29 cellular contexts compared by ENCODE assay signal in genomic region chr2:138752231-138752956, GRCh38. TPM values are rescaled to one million over a fixed set of nuclear protein-coding genes. Genes with fewer than 3 reads are reported as not detected.
DNase-seq lines count a peak whose midpoint lies in the region; ATAC-seq, FAIRE-seq and TF ChIP-seq lines count a peak whose summit lies in the region.
"Had no signal": no experiment of that assay in that cellular context is flagged by ENCODE, and none has a peak within 500 bp of the region (broad histone marks: within the 10 kb centered on the region; RNA-seq: fewer than 3 reads in every experiment).

No MANE protein-coding gene starts in this region.

- ATAC-seq in HepG2 = no peak
- no peak for ATAC-seq in right lobe of liver
- ATAC-seq in activated CD8-positive, alpha-beta T cell treated with anti-CD3 and anti-CD28 coated beads for 36 hours = no peak
- ATAC-seq: left lobe of liver, mucosa of descending colon, psoas muscle had no signal

- H3K27ac ChIP-seq in HepG2 (ENCODE audit: extremely low read length, insufficient read depth, low read length) = no peak overlapping the region
- H3K27ac ChIP-seq in right lobe of liver = no peak overlapping the region
- no peak overlapping the region for H3K27ac ChIP-seq in suprapubic skin
- H3K27ac ChIP-seq: BLaER1 treated with 17β-estradiol and CSF1 and Interleukin-3, amounts not matched to agents 10 nM and 100 nM; cardiac muscle cell; psoas muscle had no signal

- H3K9me3 ChIP-seq in HepG2 (ENCODE audit: low read length) (no peaks in the 10 kb centered on the region), right lobe of liver (no peaks in the 10 kb centered on the region), suprapubic skin (no peaks in the 10 kb centered on the region)
- H3K9me3 ChIP-seq: mucosa of descending colon, psoas muscle had no signal

- no peak for FAIRE-seq in HepG2 (lab: Jason Lieb, UNC)
- FAIRE-seq: small intestine had no signal

- no peaks in the 10 kb centered on the region for H3K79me2 ChIP-seq in HepG2 (ENCODE audit: insufficient read depth, low read length)

- TF ChIP-seq EP300 in HepG2 (IDR thresholded peaks at IDR 0.05; ENCODE audit: low read depth in 2 of 2, low read length in 2 of 2) (no peak), HepG2 (CRISPR knock-in tag; IDR thresholded peaks at IDR 0.05; ENCODE audit: borderline replicate concordance) (no peak), suprapubic skin (IDR thresholded peaks at IDR 0.05) (no peak)

- H3K27me3 ChIP-seq in HepG2 (ENCODE audit: control insufficient read depth in 1 of 2, insufficient read depth in 2 of 2, low read length in 2 of 2) (0 out of 5 replicates have a peak, but pooled peaks cover 0 to 2% of the 10 kb centered on the region in 2 experiments), right lobe of liver (no peaks in the 10 kb centered on the region), suprapubic skin (no peaks in the 10 kb centered on the region)
- H3K27me3 ChIP-seq: BLaER1 treated with 17β-estradiol and CSF1 and Interleukin-3, amounts not matched to agents 10 nM and 100 nM; cardiac muscle cell had no signal

- no peak overlapping the region for H3K4me3 ChIP-seq in HepG2 (replicated peaks in 1 of 3; ENCODE audit: insufficient read depth in 1 of 3, low read depth in 2 of 3, low read length in 3 of 3)
- H3K4me3 ChIP-seq in right lobe of liver = no peak overlapping the region
- H3K4me3 ChIP-seq in suprapubic skin = no peak overlapping the region
- H3K4me3 ChIP-seq: BLaER1 treated with 17β-estradiol and CSF1 and Interleukin-3, amounts not matched to agents 10 nM and 100 nM; cardiac muscle cell; mucosa of descending colon; psoas muscle had no signal

- TF ChIP-seq RAD21 in HepG2 (CRISPR knock-in tag; IDR thresholded peaks at IDR 0.05) = no peak

- no peaks in the 10 kb centered on the region for H3K9me3 Mint-ChIP-seq in MCF 10A (ENCODE audit: unreplicated experiment)
- peaks cover 6% of the 10 kb centered on the region for H3K9me3 Mint-ChIP-seq in activated CD8-positive, alpha-beta T cell treated with anti-CD3 and anti-CD28 coated beads for 36 hours
- H3K9me3 Mint-ChIP-seq: activated CD4-positive, alpha-beta T cell treated with anti-CD3 and anti-CD28 coated beads, Interleukin-2, amount 10 ng/mL, durations not matched to agents 24 days and 14 days; activated naive CD8-positive, alpha-beta T cell treated with anti-CD3 and anti-CD28 coated beads, Interleukin-2, amount 10 ng/mL, durations not matched to agents 7 days and 5 days; activated T-helper 2 cell treated with anti-CD3 and anti-CD28 coated beads, Interferon-gamma antibody, Interleukin-2, Interleukin-4, amounts not matched to agents 10 μg/mL and 5 μg/mL and 100 μg/mL, durations not matched to agents 14 hours and 24 hours and 36 hours; stimulated activated naive CD8-positive, alpha-beta T cell treated with anti-CD3 and anti-CD28 coated beads, Interleukin-15, Interleukin-2, amounts not matched to agents 100 ng/mL and 50 ng/mL, for 24 hours; T-helper 1 cell treated with Interleukin-12 subunit alpha and Interleukin-12 subunit beta and Interleukin-4 antibody, amounts not matched to agents 30 μg/mL and 1 μg/mL, for 36 hours had no signal

- peak overlapping the region; percentile 9 for H3K27ac Mint-ChIP-seq in MCF 10A (ENCODE audit: low read depth, unreplicated experiment)
- H3K27ac Mint-ChIP-seq in activated CD8-positive, alpha-beta T cell treated with anti-CD3 and anti-CD28 coated beads for 36 hours = no peak overlapping the region
- H3K27ac Mint-ChIP-seq: activated CD4-positive, alpha-beta T cell treated with anti-CD3 and anti-CD28 coated beads, Interleukin-2, amount 10 ng/mL, durations not matched to agents 24 days and 14 days; activated naive CD8-positive, alpha-beta T cell treated with anti-CD3 and anti-CD28 coated beads, Interleukin-2, amount 10 ng/mL, durations not matched to agents 7 days and 5 days; activated T-helper 2 cell treated with anti-CD3 and anti-CD28 coated beads, Interferon-gamma antibody, Interleukin-2, Interleukin-4, amounts not matched to agents 10 μg/mL and 5 μg/mL and 100 μg/mL, durations not matched to agents 14 hours and 24 hours and 36 hours; stimulated activated naive CD8-positive, alpha-beta T cell treated with anti-CD3 and anti-CD28 coated beads, Interleukin-15, Interleukin-2, amounts not matched to agents 100 ng/mL and 50 ng/mL, for 24 hours; T-helper 1 cell treated with Interleukin-12 subunit alpha and Interleukin-12 subunit beta and Interleukin-4 antibody, amounts not matched to agents 30 μg/mL and 1 μg/mL, for 36 hours had no signal

- H4K20me1 ChIP-seq in HepG2 (ENCODE audit: insufficient read depth, low read length) = no peaks in the 10 kb centered on the region
- H4K20me1 ChIP-seq: BLaER1 treated with 17β-estradiol and CSF1 and Interleukin-3, amounts not matched to agents 10 nM and 100 nM had no signal

- no peak for TF ChIP-seq CTCF in HepG2 (CRISPR knock-in tag; IDR thresholded peaks at IDR 0.05)
- TF ChIP-seq CTCF in right lobe of liver (IDR thresholded peaks at IDR 0.05) = no peak
- TF ChIP-seq CTCF in MCF 10A (IDR thresholded peaks at IDR 0.05; ENCODE audit: unreplicated experiment) = no peak
- TF ChIP-seq CTCF in suprapubic skin (IDR thresholded peaks at IDR 0.05) = no peak
- TF ChIP-seq CTCF in activated CD8-positive, alpha-beta T cell treated with anti-CD3 and anti-CD28 coated beads for 36 hours (IDR thresholded peaks at IDR 0.05) = no peak

- intact Hi-C loops in HepG2 (cut with micrococcal nuclease; ENCODE audit: unreplicated experiment) = no loop called here
- intact Hi-C loops in right lobe of liver (cut with DNase I) = no loop called here
- intact Hi-C loops in MCF 10A (cut with micrococcal nuclease) = loop anchor here (2.0 kb wide), 1 partner anchor 72 kb away; no protein-coding TSS in a partner anchor
- intact Hi-C loops in activated CD8-positive, alpha-beta T cell treated with anti-CD3 and anti-CD28 coated beads for 36 hours (cut with micrococcal nuclease) = no loop called here

- H3K4me1 ChIP-seq in HepG2 (ENCODE audit: insufficient read depth, low read length) = no peaks in the 10 kb centered on the region
- no peaks in the 10 kb centered on the region for H3K4me1 ChIP-seq in right lobe of liver
- no peaks in the 10 kb centered on the region for H3K4me1 ChIP-seq in suprapubic skin
- H3K4me1 ChIP-seq: BLaER1 treated with 17β-estradiol and CSF1 and Interleukin-3, amounts not matched to agents 10 nM and 100 nM; psoas muscle had no signal

- H3K4me2 ChIP-seq in HepG2 (ENCODE audit: low read depth, low read length) = no peak overlapping the region
- H3K4me2 ChIP-seq: BLaER1 treated with 17β-estradiol and CSF1 and Interleukin-3, amounts not matched to agents 10 nM and 100 nM had no signal

- H2AFZ ChIP-seq in HepG2 (ENCODE audit: low read length) = no peak overlapping the region

- TF ChIP-seq POLR2A in HepG2 (IDR thresholded peaks at IDR 0.05; ENCODE audit: insufficient read depth in 1 of 2, low read depth in 2 of 2, low read length in 2 of 2) (no peak), right lobe of liver (IDR thresholded peaks at IDR 0.05) (no peak), suprapubic skin (IDR thresholded peaks at IDR 0.05) (no peak)

- in situ Hi-C loops in HepG2 (cut with HindIII; ENCODE audit: extremely low pct_ligation_motif_present, low pct_unique_long_range_greater_than_20kb) = no loop called here

- WGBS in HepG2 (ENCODE audit: low lambda C conversion rate) = 49% methylated on average over 7 of the region's 7 CpGs
- 69% methylated on average over 7 of the region's 7 CpGs for WGBS in right lobe of liver (ENCODE audit: insufficient coverage, low coverage, low lambda C conversion rate, missing lambda C conversion rate)
- 38% methylated on average over 7 of the region's 7 CpGs for WGBS in suprapubic skin

- H3K9ac ChIP-seq in HepG2 (ENCODE audit: insufficient read depth, low read depth, low read length) = no peak overlapping the region
- H3K9ac ChIP-seq: BLaER1 treated with 17β-estradiol and CSF1 and Interleukin-3, amounts not matched to agents 10 nM and 100 nM had no signal

- H3K27me3 Mint-ChIP-seq in MCF 10A (ENCODE audit: insufficient read depth, unreplicated experiment) = no peaks in the 10 kb centered on the region
- peaks cover 1% of the 10 kb centered on the region for H3K27me3 Mint-ChIP-seq in activated CD8-positive, alpha-beta T cell treated with anti-CD3 and anti-CD28 coated beads for 36 hours
- H3K27me3 Mint-ChIP-seq: activated CD4-positive, alpha-beta T cell treated with anti-CD3 and anti-CD28 coated beads, Interleukin-2, amount 10 ng/mL, durations not matched to agents 24 days and 14 days; stimulated activated naive CD8-positive, alpha-beta T cell treated with anti-CD3 and anti-CD28 coated beads, Interleukin-15, Interleukin-2, amounts not matched to agents 100 ng/mL and 50 ng/mL, for 24 hours had no signal

- H3K4me1 Mint-ChIP-seq in MCF 10A (ENCODE audit: insufficient read depth, unreplicated experiment) = peaks cover 8% of the 10 kb centered on the region
- H3K4me1 Mint-ChIP-seq in activated CD8-positive, alpha-beta T cell treated with anti-CD3 and anti-CD28 coated beads for 36 hours (ENCODE audit: low read depth) = no peaks in the 10 kb centered on the region
- H3K4me1 Mint-ChIP-seq: activated CD4-positive, alpha-beta T cell treated with anti-CD3 and anti-CD28 coated beads, Interleukin-2, amount 10 ng/mL, durations not matched to agents 24 days and 14 days; activated naive CD8-positive, alpha-beta T cell treated with anti-CD3 and anti-CD28 coated beads, Interleukin-2, amount 10 ng/mL, durations not matched to agents 7 days and 5 days; neural crest cell had no signal

- BruUV-seq in HepG2 (replicated peaks; lab: Mats Ljungman, UMichigan) = no TSS peak
- no TSS peak for BruUV-seq in MCF 10A (replicated peaks; lab: Mats Ljungman, UMichigan)

- H3K36me3 Mint-ChIP-seq in MCF 10A (ENCODE audit: insufficient read depth, unreplicated experiment) = no peaks in the 10 kb centered on the region
- no peaks in the 10 kb centered on the region for H3K36me3 Mint-ChIP-seq in activated CD8-positive, alpha-beta T cell treated with anti-CD3 and anti-CD28 coated beads for 36 hours (ENCODE audit: low read depth)
- H3K36me3 Mint-ChIP-seq: activated naive CD8-positive, alpha-beta T cell treated with anti-CD3 and anti-CD28 coated beads, Interleukin-2, amount 10 ng/mL, durations not matched to agents 7 days and 5 days had no signal

- CTCF ChIA-PET in HepG2 (lab: Yijun Ruan, JAX; ENCODE audit: low intra/inter-chr PET ratio, low total read pairs) (no interaction called here), MCF 10A (lab: Yijun Ruan, JAX) (interaction anchor here (0.6 kb wide), 2 partner anchors 10 to 331 kb away, joined by 3 read pairs; no protein-coding TSS in a partner anchor)
- CTCF ChIA-PET in activated CD8-positive, alpha-beta T cell treated with anti-CD3 and anti-CD28 coated beads for 36 hours (lab: Charles Lee) = no interaction called here

- H3K36me3 ChIP-seq in HepG2 (replicated peaks in 1 of 2; ENCODE audit: control insufficient read depth in 1 of 2, insufficient read depth in 2 of 2, low read length in 2 of 2) (no peaks in the 10 kb centered on the region; a peak in 1 of 5 replicates), right lobe of liver (no peaks in the 10 kb centered on the region), suprapubic skin (no peaks in the 10 kb centered on the region)
- H3K36me3 ChIP-seq: BLaER1 treated with 17β-estradiol and CSF1 and Interleukin-3, amounts not matched to agents 10 nM and 100 nM; cardiac muscle cell had no signal

- POLR2A ChIA-PET in HepG2 (lab: Yijun Ruan, JAX) = no interaction called here
- POLR2A ChIA-PET in MCF 10A (lab: Yijun Ruan, JAX) = interaction anchor here (0.6 kb wide), 2 partner anchors 44 to 153 kb away, joined by 3 read pairs; no protein-coding TSS in a partner anchor
- POLR2A ChIA-PET in activated CD8-positive, alpha-beta T cell treated with anti-CD3 and anti-CD28 coated beads for 36 hours (lab: Charles Lee) = no interaction called here

- DNase-seq in HepG2 (ENCODE audit: low spot score) (no peak), right lobe of liver (no peak), MCF 10A (ENCODE audit: unreplicated experiment) (peak; percentile 60), iris pigment epithelial cell (ENCODE audit: low read depth) (peak; percentile 9), suprapubic skin (ENCODE audit: low spot score in 2 of 2) (no peak), DMS114 treated with DMSO at 0.1 percent for 48 hours (lab: John Stamatoyannopoulos, UW; ENCODE audit: unreplicated experiment) (no peak)
- no peak for DNase-seq in activated effector memory CD4-positive, alpha-beta T cell treated with anti-CD3 and anti-CD28 coated beads, Interleukin-2, amount 50 U/mL, for 16 hours
- DNase-seq in activated CD8-positive, alpha-beta T cell treated with anti-CD3 and anti-CD28 coated beads for 36 hours = no peak
- DNase-seq: activated CD4-positive, alpha-beta T cell treated with anti-CD3 and anti-CD28 coated beads, Interleukin-2, amount 10 ng/mL, durations not matched to agents 24 days and 14 days; activated naive CD8-positive, alpha-beta T cell treated with anti-CD3 and anti-CD28 coated beads, Interleukin-2, amount 10 ng/mL, durations not matched to agents 7 days and 5 days; dermis blood vessel endothelial cell; DMS153; erythroblast; MM.1S; mucosa of descending colon; NCI-H1436; NCI-H526; psoas muscle; SHP77 treated with DMSO at 0.1 percent for 48 hours; small intestine; stimulated activated CD4-positive, alpha-beta T cell treated with anti-CD3 and anti-CD28 coated beads, Interleukin-2, amount 100 ng/mL, for 48 hours had no signal

- no peak overlapping the region for H3K4me3 Mint-ChIP-seq in MCF 10A (ENCODE audit: unreplicated experiment)
- no peak overlapping the region for H3K4me3 Mint-ChIP-seq in activated CD8-positive, alpha-beta T cell treated with anti-CD3 and anti-CD28 coated beads for 36 hours
- H3K4me3 Mint-ChIP-seq: activated CD4-positive, alpha-beta T cell treated with anti-CD3 and anti-CD28 coated beads, Interleukin-2, amount 10 ng/mL, durations not matched to agents 24 days and 14 days; activated naive CD8-positive, alpha-beta T cell treated with anti-CD3 and anti-CD28 coated beads, Interleukin-2, amount 10 ng/mL, durations not matched to agents 7 days and 5 days; neural crest cell; stimulated activated naive CD8-positive, alpha-beta T cell treated with anti-CD3 and anti-CD28 coated beads, Interleukin-15, Interleukin-2, amounts not matched to agents 100 ng/mL and 50 ng/mL, for 24 hours; T-helper 1 cell treated with Interleukin-12 subunit alpha and Interleukin-12 subunit beta and Interleukin-4 antibody, amounts not matched to agents 30 μg/mL and 1 μg/mL, for 36 hours had no signal

RNA-seq across cellular contexts. Expression of gene NXPH2, which starts 27.8 kb away (rescaled TPM):
- total RNA-seq in HepG2 (2016; rRNA removed; fragmentation: Illumina TruSeq; extraction: Trizol) (not detected in 2 replicates), right lobe of liver (not detected), MCF 10A (2022) (not detected in 2 replicates), suprapubic skin (not detected)
- not detected in 2 replicates for total RNA-seq in HepG2 (2016; cell fraction: cytosol; rRNA removed; fragmentation: Illumina TruSeq; extraction: Trizol; ENCODE audit: low read depth)
- not detected in 2 replicates for total RNA-seq in HepG2 (2016; cell fraction: insoluble cytoplasmic fraction; rRNA removed; fragmentation: Illumina TruSeq; extraction: Trizol)
- not detected in 2 replicates for total RNA-seq in HepG2 (2016; cell fraction: membrane; rRNA removed; fragmentation: Illumina TruSeq; extraction: Trizol)
- not detected in 2 replicates for total RNA-seq in HepG2 (2016; cell fraction: nucleus; rRNA removed; fragmentation: Illumina TruSeq; extraction: Trizol)
- polyA plus RNA-seq in HepG2 (2011; rRNA removed) = not detected in 2 replicates
- polyA plus RNA-seq in HepG2 (2011; cell fraction: cytosol; rRNA removed) = not detected in 2 replicates
- not detected in 2 replicates for polyA plus RNA-seq in HepG2 (2011; cell fraction: nucleus; rRNA removed)
- polyA plus RNA-seq in HepG2 (2012) = not detected in 2 replicates
- not detected in 2 replicates for polyA plus RNA-seq in HepG2 (2016; cell fraction: cytosol; fragmentation: Illumina TruSeq; extraction: Trizol; ENCODE audit: low read depth)
- polyA plus RNA-seq in HepG2 (2016; cell fraction: insoluble cytoplasmic fraction; fragmentation: Illumina TruSeq; extraction: Trizol; ENCODE audit: low read depth) = not detected in 2 replicates
- polyA plus RNA-seq in HepG2 (2016; cell fraction: membrane; fragmentation: Illumina TruSeq; extraction: Trizol; ENCODE audit: low read depth) = not detected in 2 replicates
- not detected in 2 replicates for polyA plus RNA-seq in HepG2 (2016; cell fraction: nucleus; fragmentation: Illumina TruSeq; extraction: Trizol; ENCODE audit: insufficient read depth, low read depth)
- polyA minus RNA-seq in HepG2 (2011; rRNA and poly(A)+ RNA removed; ENCODE audit: low replicate concordance) = not detected in 2 replicates
- polyA minus RNA-seq in HepG2 (2011; cell fraction: cytosol; rRNA and poly(A)+ RNA removed) = not detected in 2 replicates
- polyA minus RNA-seq in HepG2 (2011; cell fraction: nucleus; rRNA and poly(A)+ RNA removed) = not detected in 2 replicates
- total RNA-seq in activated CD8-positive, alpha-beta T cell treated with anti-CD3 and anti-CD28 coated beads for 36 hours = not detected
- total RNA-seq: activated CD4-positive, alpha-beta T cell treated with anti-CD3 and anti-CD28 coated beads, Interleukin-2, amount 10 ng/mL, durations not matched to agents 24 days and 14 days; activated naive CD8-positive, alpha-beta T cell treated with anti-CD3 and anti-CD28 coated beads, Interleukin-2, amount 10 ng/mL, durations not matched to agents 7 days and 5 days; activated T-helper 2 cell treated with anti-CD3 and anti-CD28 coated beads, Interferon-gamma antibody, Interleukin-2, Interleukin-4, amounts not matched to agents 10 μg/mL and 5 μg/mL and 100 μg/mL, durations not matched to agents 14 hours and 24 hours and 36 hours; dermis blood vessel endothelial cell; left lobe of liver; psoas muscle; ureter had no signal

Comparison
In these comparisons a context has a peak if more than half of its experiments do, and no peak if none do; other contexts are left out.
1. DNase-seq: peak in MCF 10A (single experiment) and iris pigment epithelial cell (single experiment); none in HepG2 (single experiment), right lobe of liver (0 of 3), suprapubic skin (0 of 2), activated effector memory CD4-positive, alpha-beta T cell treated with anti-CD3 and anti-CD28 coated beads, Interleukin-2, amount 50 U/mL, for 16 hours (single experiment), activated CD8-positive, alpha-beta T cell treated with anti-CD3 and anti-CD28 coated beads for 36 hours (single experiment) and DMS114 treated with DMSO at 0.1 percent for 48 hours (single experiment).